In genomic region chr6:1995521-1996110, GRCh38 we compare ENCODE assay signal across 1 cellular context.
TF ChIP-seq lines count a peak whose summit lies in the region.

No MANE protein-coding gene starts in this region.

TF ChIP-seq in HCT116, 20 proteins besides CTCF, POLR2A, EP300 and RAD21 (continued from another document):
- TF ChIP-seq ZBTB33 (IDR thresholded peaks at IDR 0.05; ENCODE audit: extremely low read depth, insufficient replicate concordance, low read length) (no peak), EZH2 (IDR thresholded peaks at IDR 0.05) (no peak), YY1 (IDR thresholded peaks at IDR 0.05; ENCODE audit: extremely low read depth, insufficient replicate concordance, low read depth, low read length) (no peak), JUND (IDR thresholded peaks at IDR 0.05) (no peak), SRF (IDR thresholded peaks at IDR 0.05; ENCODE audit: low read depth) (no peak)
